8 cellular contexts compared by ENCODE assay signal in the genomic region with DNA sequence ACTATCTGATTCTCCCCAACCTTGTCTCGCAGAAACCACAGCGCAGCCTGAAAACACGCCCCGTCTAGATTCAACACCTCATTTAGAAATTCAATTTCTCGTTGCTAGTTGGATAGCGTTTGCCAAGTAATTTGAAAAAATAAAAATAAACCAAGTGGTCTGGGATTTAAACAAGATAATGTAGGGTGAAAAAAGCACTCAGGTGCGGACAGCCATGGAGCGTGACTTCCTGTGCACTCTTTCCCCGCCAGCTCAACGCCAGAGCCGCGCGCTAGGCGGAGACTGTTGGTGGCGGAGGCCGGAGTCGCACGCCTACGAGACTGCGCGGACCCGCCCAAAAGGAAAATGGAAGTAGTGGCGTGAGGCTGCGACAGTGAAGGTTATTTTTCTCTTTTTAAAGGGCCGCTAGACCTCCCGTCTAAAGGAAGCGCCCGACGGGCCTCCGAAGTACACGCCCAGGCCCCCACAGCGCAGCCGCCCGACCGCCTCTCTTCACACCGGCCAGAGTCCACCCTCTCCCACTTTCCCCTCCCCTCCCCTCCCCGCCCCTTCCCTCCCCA. TPM values are rescaled to one million over a fixed set of nuclear protein-coding genes. Genes with fewer than 3 reads are reported as not detected.
DNase-seq lines count a peak whose midpoint lies in the region; ATAC-seq and TF ChIP-seq lines count a peak whose summit lies in the region.

No MANE protein-coding gene starts in this region.

- peak overlapping the region; percentile 89 for H3K4me3 ChIP-seq in Caco-2 (ENCODE audit: low read depth, low read length)
- H3K4me3 ChIP-seq in Panc1 (ENCODE audit: low read depth in 2 of 2, low read length in 2 of 2), result peak overlapping the region; percentile 75 to 89

- intact Hi-C loops in Caco-2 (cut with micrococcal nuclease; ENCODE audit: unreplicated experiment) (no loop called here), Panc1 (cut with micrococcal nuclease; ENCODE audit: unreplicated experiment) (no loop called here), cardiac septum (cut with DNase I) (loop anchor here (5.0 to 10.0 kb wide), 2 partner anchors 137 to 801 kb away; a partner anchor contains a TSS), sciatic nerve (cut with DNase I) (no loop called here)

- peak overlapping the region; percentile 99 for H3K27ac ChIP-seq in Panc1 (ENCODE audit: low read length)

- TF ChIP-seq CTCF in Caco-2 (IDR thresholded peaks at IDR 0.05; ENCODE audit: insufficient read depth in 1 of 2, low read depth in 1 of 2, low read length in 1 of 2, severe bottlenecking in 1 of 2, unreplicated experiment in 1 of 2) (peak in 1 of 2 experiments; percentile 49), Panc1 (IDR thresholded peaks at IDR 0.05) (no peak)

- CTCF ChIA-PET in Caco-2 (lab: Charles Lee), result interaction anchor here (0.6 to 1.3 kb wide), 2 partner anchors 142 to 467 kb away, joined by 3 to 5 read pairs; no protein-coding TSS in a partner anchor
- CTCF ChIA-PET in Panc1 (lab: Charles Lee), result interaction anchor here (0.6 kb wide), 1 partner anchor 458 kb away, joined by 3 read pairs; no protein-coding TSS in a partner anchor

- DNase-seq in Caco-2 (no peak), HT-29 (ENCODE audit: low spot score) (peak; percentile 91), Panc1 (ENCODE audit: low read depth, low spot score) (peak; percentile 80), cardiac septum (ENCODE audit: low spot score) (peak; percentile 94), sciatic nerve (ENCODE audit: low spot score) (no peak), iPS-NIHi11 (ENCODE audit: low spot score) (no peak)
- DNase-seq in activated gamma-delta T cell treated with anti-CD3 and anti-CD28 coated beads, Interleukin-2, amount 50 U/mL, for 16 hours (ENCODE audit: low read depth), result peak; percentile 78

- H3K36me3 Mint-ChIP-seq in Caco-2 (ENCODE audit: insufficient read depth, unreplicated experiment), result peaks cover 29% of the 10 kb centered on the region

- peak overlapping the region; percentile 97 for H3K27ac Mint-ChIP-seq in Caco-2 (ENCODE audit: unreplicated experiment)

- peak overlapping the region; percentile 92 for H3K4me3 Mint-ChIP-seq in Caco-2 (ENCODE audit: unreplicated experiment)

- H3K4me1 ChIP-seq in Caco-2, result 0 out of 2 replicates have a peak, but pooled peaks cover 8% of the 10 kb centered on the region
- H3K4me1 ChIP-seq in Panc1 (ENCODE audit: control insufficient read depth, insufficient read depth, low read length), result peaks cover 11% of the 10 kb centered on the region; the same call in 1 of the 2 replicates

- TSS peak; percentile 81 for BruUV-seq in Caco-2 (replicated peaks; lab: Mats Ljungman, UMichigan)
- TSS peak; percentile 96 for BruUV-seq in Panc1 (replicated peaks; lab: Mats Ljungman, UMichigan)

- H3K36me3 ChIP-seq in Caco-2 (ENCODE audit: control insufficient read depth, insufficient read depth, low read length) (no peaks in the 10 kb centered on the region), Panc1 (ENCODE audit: control insufficient read depth, insufficient read depth, low read length) (peaks cover 17% of the 10 kb centered on the region)

- H3K27me3 Mint-ChIP-seq in Caco-2 (ENCODE audit: insufficient read depth, unreplicated experiment), result no peaks in the 10 kb centered on the region

- peaks cover 9% of the 10 kb centered on the region for H3K9me3 Mint-ChIP-seq in Caco-2 (ENCODE audit: unreplicated experiment)

- H3K9me3 ChIP-seq in Caco-2, result peaks cover 3% of the 10 kb centered on the region; the same call in 1 of the 2 replicates
- H3K9me3 ChIP-seq in Panc1 (ENCODE audit: control insufficient read depth, insufficient read depth, low read depth, low read length), result no peaks in the 10 kb centered on the region

- H3K27me3 ChIP-seq in Caco-2 (replicated peaks; ENCODE audit: control insufficient read depth, insufficient read depth, low read length), result no peaks in the 10 kb centered on the region
- no peaks in the 10 kb centered on the region for H3K27me3 ChIP-seq in Panc1 (ENCODE audit: control insufficient read depth, insufficient read depth, low read length)

- H3K4me1 Mint-ChIP-seq in Caco-2 (ENCODE audit: low read depth, unreplicated experiment), result no peaks in the 10 kb centered on the region

- in situ Hi-C loops in Panc1 (cut with HindIII; ENCODE audit: low pct_unique_long_range_greater_than_20kb, low sequenced_read_pairs), result no loop called here

- POLR2A ChIA-PET in Caco-2 (lab: Charles Lee), result interaction anchor here (0.5 to 1.0 kb wide), 3 partner anchors 13 to 1041 kb away, joined by 3 to 6 read pairs (median 3); a partner anchor contains a TSS
- POLR2A ChIA-PET in Panc1 (lab: Charles Lee), result no interaction called here

- peak; percentile 75 for ATAC-seq in GM21390 (IDR thresholded peaks at IDR 0.05; ENCODE audit: unreplicated experiment)
- peak; percentile 90 for ATAC-seq in Panc1
- peak; percentile 90 for ATAC-seq in sciatic nerve

RNA-seq across cellular contexts. Expression of a gene that starts 0.6 kb away (rescaled TPM):
- total RNA-seq in Caco-2 (2022) (39.4 and 42.9 TPM in 2 replicates), Panc1 (2021; ENCODE audit: unreplicated experiment) (29.6 TPM), cardiac septum (24.1 TPM), sciatic nerve (56.7 TPM)
- 11.8 and 15.1 TPM in 2 replicates for total RNA-seq in HT-29 (2014; rRNA removed; shearing (Covaris generic))
- polyA plus RNA-seq in Panc1 (2012; ENCODE audit: insufficient read length), result 14.1 TPM

Comparison
In these comparisons a context has a peak if more than half of its experiments do, and no peak if none do; other contexts are left out.
1. DNase-seq: peak in HT-29 (single experiment), Panc1 (single experiment), activated gamma-delta T cell treated with anti-CD3 and anti-CD28 coated beads, Interleukin-2, amount 50 U/mL, for 16 hours (single experiment) and cardiac septum (single experiment); none in Caco-2 (0 of 2), sciatic nerve (single experiment) and iPS-NIHi11 (single experiment).
2. Peak in every context shown above with its lines, with median percentiles within 50 percentile points of each other: ATAC-seq.